ENCODE assay signal across 8 cellular contexts in genomic region chr19:51366050-51366998, GRCh38. TPM values are rescaled to one million over a fixed set of nuclear protein-coding genes. Genes with fewer than 3 reads are reported as not detected.
DNase-seq lines count a peak whose midpoint lies in the region; ATAC-seq and TF ChIP-seq lines count a peak whose summit lies in the region.

Gene ETFB (minus strand): TSS chr19:51366388. CDS start chr19:51366326, 62 bp downstream.

- H3K4me1 ChIP-seq in Panc1 (ENCODE audit: control insufficient read depth, insufficient read depth, low read length) (peaks cover 13% of the 10 kb centered on the region), mucosa of rectum (ENCODE audit: control insufficient read depth in 2 of 2, insufficient read depth in 2 of 2, low read length in 2 of 2) (peaks cover 18 to 24% of the 10 kb centered on the region in 2 donors)

- peak within 1 kb of the TSS; percentile 93 to 98 for H3K9ac ChIP-seq in mucosa of rectum (ENCODE audit: low read depth in 1 of 2, low read length in 2 of 2)

- in situ Hi-C loops in Panc1 (cut with HindIII; ENCODE audit: low pct_unique_long_range_greater_than_20kb, low sequenced_read_pairs): no loop called here

- H3K9me3 ChIP-seq in Panc1 (ENCODE audit: control insufficient read depth, insufficient read depth, low read depth, low read length) (no peaks in the 10 kb centered on the region), mucosa of rectum (ENCODE audit: control insufficient read depth in 2 of 2, low read length in 2 of 2) (no peaks in the 10 kb centered on the region)

- peak within 1 kb of the TSS; percentile 97 for H3K27ac Mint-ChIP-seq in activated T-cell treated with anti-CD3 and anti-CD28 coated beads, Interleukin-2, amount 50 U/mL, for 24 hours

- ATAC-seq in Panc1: peak; percentile 85

- TF ChIP-seq CTCF in Panc1 (IDR thresholded peaks at IDR 0.05): no peak

- peaks cover 71% of the 10 kb centered on the region for H3K36me3 Mint-ChIP-seq in activated T-cell treated with anti-CD3 and anti-CD28 coated beads, Interleukin-2, amount 50 U/mL, for 24 hours (ENCODE audit: low read depth)

- peak within 1 kb of the TSS; percentile 77 to 83 for H3K4me3 ChIP-seq in Panc1 (ENCODE audit: low read depth in 2 of 2, low read length in 2 of 2)
- peak within 1 kb of the TSS; percentile 82 to 97 for H3K4me3 ChIP-seq in mucosa of rectum (ENCODE audit: low read length in 2 of 2)

- peaks cover 8% of the 10 kb centered on the region; the same call in 1 of the 2 replicates for H3K36me3 ChIP-seq in Panc1 (ENCODE audit: control insufficient read depth, insufficient read depth, low read length)
- H3K36me3 ChIP-seq in mucosa of rectum (ENCODE audit: control insufficient read depth in 2 of 2, insufficient read depth in 2 of 2, low read length in 2 of 2): no peaks in the 10 kb centered on the region

- DNase-seq in AML-193 (lab: John Stamatoyannopoulos, UW): peak; percentile 94 to 96
- DNase-seq in GM19238 (ENCODE audit: insufficient read length, low spot score): peak; percentile 96
- peak; percentile 98 for DNase-seq in HK-2 (ENCODE audit: unreplicated experiment)
- DNase-seq in Panc1 (ENCODE audit: low read depth, low spot score): peak; percentile 77
- peak; percentile 93 for DNase-seq in activated T-cell treated with anti-CD3 and anti-CD28 coated beads, Interleukin-2, amount 50 U/mL, for 24 hours
- DNase-seq in erythroblast (lab: John Stamatoyannopoulos, UW): peak; percentile 98
- DNase-seq in stimulated activated CD8-positive, alpha-beta memory T cell treated with anti-CD3 and anti-CD28 coated beads, Interleukin-4, amount 100 ng/mL, for 24 hours (ENCODE audit: low read depth): peak; percentile 90

- no peaks in the 10 kb centered on the region for H3K9me3 Mint-ChIP-seq in activated T-cell treated with anti-CD3 and anti-CD28 coated beads, Interleukin-2, amount 50 U/mL, for 24 hours

- CTCF ChIA-PET in Panc1 (lab: Charles Lee): no interaction called here

- BruUV-seq in Panc1 (replicated peaks; lab: Mats Ljungman, UMichigan): no TSS peak

- peaks cover 62% of the 10 kb centered on the region for H3K4me1 Mint-ChIP-seq in activated T-cell treated with anti-CD3 and anti-CD28 coated beads, Interleukin-2, amount 50 U/mL, for 24 hours (ENCODE audit: low read depth)

- POLR2A ChIA-PET in Panc1 (lab: Charles Lee): interaction anchor here (0.6 kb wide), 1 partner anchor 76 kb away, joined by 3 read pairs; no protein-coding TSS in a partner anchor

- peak; percentile 81 for TF ChIP-seq POLR2A in erythroblast (IDR thresholded peaks at IDR 0.05; ENCODE audit: low read length)

- intact Hi-C loops in Panc1 (cut with micrococcal nuclease; ENCODE audit: unreplicated experiment): no loop called here

- no peaks in the 10 kb centered on the region for H3K27me3 ChIP-seq in Panc1 (ENCODE audit: control insufficient read depth, insufficient read depth, low read length)
- no peaks in the 10 kb centered on the region for H3K27me3 ChIP-seq in mucosa of rectum (ENCODE audit: control insufficient read depth in 2 of 2, insufficient read depth in 2 of 2, low read length in 2 of 2)

- peak within 1 kb of the TSS; percentile 97 for H3K4me3 Mint-ChIP-seq in activated T-cell treated with anti-CD3 and anti-CD28 coated beads, Interleukin-2, amount 50 U/mL, for 24 hours

- no peaks in the 10 kb centered on the region for H3K27me3 Mint-ChIP-seq in activated T-cell treated with anti-CD3 and anti-CD28 coated beads, Interleukin-2, amount 50 U/mL, for 24 hours

- peak within 1 kb of the TSS; percentile 95 for H3K27ac ChIP-seq in Panc1 (ENCODE audit: low read length)
- peak within 1 kb of the TSS; percentile 93 to 98 for H3K27ac ChIP-seq in mucosa of rectum (ENCODE audit: low read depth in 2 of 2, low read length in 2 of 2)

RNA-seq across cellular contexts. Expression of gene ETFB, which starts in this region (rescaled TPM):
- total RNA-seq in Panc1 (2021; ENCODE audit: unreplicated experiment): 66.2 TPM
- polyA plus RNA-seq in Panc1 (2012; ENCODE audit: insufficient read length): 135 TPM

Comparison
In these comparisons a context has a peak if more than half of its experiments do, and no peak if none do; other contexts are left out.
1. Peak in every context shown above with its lines: DNase-seq, ATAC-seq, H3K4me3 ChIP-seq and H3K27ac ChIP-seq.